ENCODE assay signal across 27 cellular contexts in the genomic region with DNA sequence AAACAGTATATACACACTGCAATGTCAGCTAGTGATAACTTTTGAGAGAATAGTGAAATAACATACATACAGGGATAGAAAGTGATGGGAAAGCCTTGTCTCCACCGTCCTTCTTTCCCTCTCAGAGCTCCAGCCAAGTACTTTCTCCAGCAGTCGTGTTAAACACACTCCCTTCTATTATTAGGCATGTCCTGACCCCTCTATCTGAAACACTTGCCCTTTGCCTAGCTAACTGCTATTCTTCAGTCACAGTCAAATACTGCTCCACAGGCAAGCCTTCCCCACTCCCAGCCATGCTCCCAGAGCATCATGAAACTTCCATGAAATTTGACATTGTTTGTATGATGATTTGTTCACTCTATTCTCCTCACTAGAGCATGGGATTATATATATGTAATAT.
"Had no signal": no experiment of that assay in that cellular context is flagged by ENCODE, and none has a peak within 500 bp of the region (broad histone marks: within the 10 kb centered on the region; RNA-seq: fewer than 3 reads in every experiment).

No MANE protein-coding gene starts in this region.

- H3K27me3 ChIP-seq: ascending aorta, gastroesophageal sphincter, suprapubic skin, tibial artery, upper lobe of right lung had no signal

- H3K27me3 Mint-ChIP-seq: activated CD4-positive, alpha-beta memory T cell treated with anti-CD3 and anti-CD28 coated beads for 36 hours; activated naive CD8-positive, alpha-beta T cell treated with anti-CD3 and anti-CD28 coated beads, Interleukin-2, amount 10 ng/mL, durations not matched to agents 7 days and 5 days; effector memory CD8-positive, alpha-beta T cell; stimulated activated naive B cell treated with anti-CD40 and anti-IgM and Interleukin-4, amounts not matched to agents 10 μg/mL and 1 μg/mL and 100 μg/mL, for 72 hours had no signal

- DNase-seq: activated CD4-positive, alpha-beta memory T cell treated with anti-CD3 and anti-CD28 coated beads for 36 hours; activated CD4-positive, alpha-beta T cell treated with anti-CD3 and anti-CD28 coated beads for 4 hours; activated CD8-positive, alpha-beta memory T cell treated with anti-CD3 and anti-CD28 coated beads, Interleukin-2, amount 50 U/mL, for 4 hours; activated effector memory CD4-positive, alpha-beta T cell treated with anti-CD3 and anti-CD28 coated beads, Interleukin-2, amount 50 U/mL, for 16 hours; activated naive CD4-positive, alpha-beta T cell treated with anti-CD3 and anti-CD28 coated beads for 36 hours; activated naive CD8-positive, alpha-beta T cell treated with anti-CD3 and anti-CD28 coated beads, Interleukin-2, amount 10 ng/mL, durations not matched to agents 7 days and 5 days; activated T-cell treated with anti-CD3 and anti-CD28 coated beads, Interleukin-2, amount 50 U/mL, for 1 hour; caudate nucleus; cortex of kidney; effector memory CD8-positive, alpha-beta T cell; hippocampal formation; kidney; lower lobe of right lung; mesendoderm; natural killer cell; stimulated activated CD4-positive, alpha-beta T cell treated with anti-CD3 and anti-CD28 coated beads, Interleukin-2, amount 100 ng/mL, for 24 hours; stimulated activated naive B cell treated with anti-CD40 and anti-IgM and Interleukin-4, amounts not matched to agents 10 μg/mL and 1 μg/mL and 100 μg/mL, for 72 hours; T-helper 1 cell; tibial artery; upper lobe of right lung had no signal

- FAIRE-seq: endothelial cell of umbilical vein had no signal

- H3K4me3 Mint-ChIP-seq: activated CD4-positive, alpha-beta memory T cell treated with anti-CD3 and anti-CD28 coated beads for 36 hours; activated naive CD4-positive, alpha-beta T cell treated with anti-CD3 and anti-CD28 coated beads for 36 hours; activated naive CD8-positive, alpha-beta T cell treated with anti-CD3 and anti-CD28 coated beads, Interleukin-2, amount 10 ng/mL, durations not matched to agents 7 days and 5 days; activated T-helper 1 cell treated with anti-CD3 and anti-CD28 coated beads, Interleukin-12 subunit alpha, Interleukin-12 subunit beta, Interleukin-2, Interleukin-4 antibody, amounts not matched to agents 30 ng/mL and 10 ng/mL and 1 ng/mL, durations not matched to agents 14 hours and 24 hours and 36 hours; brain; effector memory CD8-positive, alpha-beta T cell; natural killer cell; stimulated activated naive B cell treated with anti-CD40 and anti-IgM and Interleukin-4, amounts not matched to agents 10 μg/mL and 1 μg/mL and 100 μg/mL, for 72 hours had no signal

- H3K9me3 ChIP-seq: ascending aorta, gastroesophageal sphincter, lower lobe of right lung, suprapubic skin, tibial artery, upper lobe of right lung had no signal

- H3K4me1 ChIP-seq: ascending aorta, gastroesophageal sphincter, lower lobe of right lung, suprapubic skin, tibial artery, upper lobe of right lung had no signal

- H3K4me2 ChIP-seq: smooth muscle cell had no signal

- H3K27ac Mint-ChIP-seq: activated CD4-positive, alpha-beta memory T cell treated with anti-CD3 and anti-CD28 coated beads for 36 hours; activated naive CD4-positive, alpha-beta T cell treated with anti-CD3 and anti-CD28 coated beads for 36 hours; activated naive CD8-positive, alpha-beta T cell treated with anti-CD3 and anti-CD28 coated beads, Interleukin-2, amount 10 ng/mL, durations not matched to agents 7 days and 5 days; activated T-helper 1 cell treated with anti-CD3 and anti-CD28 coated beads, Interleukin-12 subunit alpha, Interleukin-12 subunit beta, Interleukin-2, Interleukin-4 antibody, amounts not matched to agents 30 ng/mL and 10 ng/mL and 1 ng/mL, durations not matched to agents 14 hours and 24 hours and 36 hours; effector memory CD8-positive, alpha-beta T cell; natural killer cell; stimulated activated naive B cell treated with anti-CD40 and anti-IgM and Interleukin-4, amounts not matched to agents 10 μg/mL and 1 μg/mL and 100 μg/mL, for 72 hours had no signal

- H3K27ac ChIP-seq: ascending aorta, gastroesophageal sphincter, lower lobe of right lung, suprapubic skin, tibial artery, upper lobe of right lung had no signal

- H3K36me3 ChIP-seq: ascending aorta, gastroesophageal sphincter, lower lobe of right lung, suprapubic skin, tibial artery, upper lobe of right lung had no signal

- H3K4me3 ChIP-seq: ascending aorta, gastroesophageal sphincter, lower lobe of right lung, smooth muscle cell, suprapubic skin, tibial artery, upper lobe of right lung had no signal

- H3K4me1 Mint-ChIP-seq: activated naive CD8-positive, alpha-beta T cell treated with anti-CD3 and anti-CD28 coated beads, Interleukin-2, amount 10 ng/mL, durations not matched to agents 7 days and 5 days; natural killer cell had no signal

- H3K36me3 Mint-ChIP-seq: activated CD4-positive, alpha-beta memory T cell treated with anti-CD3 and anti-CD28 coated beads for 36 hours; activated naive CD8-positive, alpha-beta T cell treated with anti-CD3 and anti-CD28 coated beads, Interleukin-2, amount 10 ng/mL, durations not matched to agents 7 days and 5 days; brain; natural killer cell had no signal
